ENCODE assay signal across 21 cellular contexts in genomic region chr7:101306307-101306706, GRCh38. TPM values are rescaled to one million over a fixed set of nuclear protein-coding genes. Genes with fewer than 3 reads are reported as not detected.
"Had no signal": no experiment of that assay in that cellular context is flagged by ENCODE, and none has a peak within 500 bp of the region (broad histone marks: within the 10 kb centered on the region; RNA-seq: fewer than 3 reads in every experiment).

No MANE protein-coding gene starts in this region.

- H3K4me3 ChIP-seq: esophagus squamous epithelium, gastroesophageal sphincter, stomach, thoracic aorta, transverse colon had no signal

- H3K4me3 Mint-ChIP-seq: natural killer cell treated with Interleukin-12 subunit alpha and Interleukin-12 subunit beta and Interleukin-15 and Interleukin-18, amount 100 ng/mL, for 72 hours had no signal

- H3K9me3 Mint-ChIP-seq: natural killer cell treated with Interleukin-12 subunit alpha and Interleukin-12 subunit beta and Interleukin-15 and Interleukin-18, amount 100 ng/mL, for 72 hours had no signal

- H3K27ac ChIP-seq: esophagus squamous epithelium, gastroesophageal sphincter, neutrophil, stomach, thoracic aorta, transverse colon had no signal

- FAIRE-seq: colon had no signal

- H3K36me3 ChIP-seq: esophagus squamous epithelium, gastroesophageal sphincter, neutrophil, stomach, thoracic aorta, transverse colon had no signal

- DNase-seq: dermis blood vessel endothelial cell; esophagus squamous epithelium; foreskin fibroblast; glutamatergic neuron; islet precursor cell; stimulated activated CD4-positive, alpha-beta T cell treated with anti-CD3 and anti-CD28 coated beads, Interleukin-2, amount 100 ng/mL, for 24 hours; stimulated activated CD4-positive, alpha-beta T cell treated with anti-CD3 and anti-CD28 coated beads, Interleukin-4, amount 100 ng/mL, for 4 hours; stimulated activated naive CD4-positive, alpha-beta T cell; stomach; substantia nigra; transverse colon had no signal

- ATAC-seq: gastroesophageal sphincter; left lobe of liver; natural killer cell treated with Interleukin-12 subunit alpha and Interleukin-12 subunit beta and Interleukin-15 and Interleukin-18, amount 100 ng/mL, for 72 hours; sciatic nerve had no signal

- H3K27ac Mint-ChIP-seq: natural killer cell treated with Interleukin-12 subunit alpha and Interleukin-12 subunit beta and Interleukin-15 and Interleukin-18, amount 100 ng/mL, for 72 hours had no signal

- H3K9me3 ChIP-seq: neutrophil, transverse colon had no signal

RNA-seq across cellular contexts. Expression of gene COL26A1, which starts 56.4 kb away (rescaled TPM):
- total RNA-seq: dermis blood vessel endothelial cell; epithelial cell of proximal tubule; esophagus squamous epithelium; gastroesophageal sphincter; natural killer cell treated with Interleukin-12 subunit alpha and Interleukin-12 subunit beta and Interleukin-15 and Interleukin-18, amount 100 ng/mL, for 72 hours; osteoblast; pulmonary artery endothelial cell; transverse colon had no signal
